ENCODE assay signal across 8 cellular contexts in genomic region chr11:119100960-119101349, GRCh38. TPM values are rescaled to one million over a fixed set of nuclear protein-coding genes. Genes with fewer than 3 reads are reported as not detected.
DNase-seq lines count a peak whose midpoint lies in the region; ATAC-seq, FAIRE-seq and TF ChIP-seq lines count a peak whose summit lies in the region.

No MANE protein-coding gene starts in this region.

- no peak for TF ChIP-seq CTCF in A549 (IDR thresholded peaks at IDR 0.05)
- no peak for TF ChIP-seq CTCF in HL-60 (IDR thresholded peaks at IDR 0.05; ENCODE audit: insufficient read depth, low read length)
- no peak for TF ChIP-seq CTCF in mammary epithelial cell (conservative IDR thresholded peaks at IDR 0.05 in 1 of 2, IDR thresholded peaks at IDR 0.05 in 1 of 2; ENCODE audit: extremely low read depth in 1 of 2, insufficient read depth in 1 of 2, low read depth in 1 of 2, low read length in 2 of 2)

- H3K27ac ChIP-seq in A549: peak overlapping the region; percentile 90 to 98
- H3K27ac ChIP-seq in HL-60 (replicated peaks): peak overlapping the region; percentile 96
- H3K27ac ChIP-seq in mammary epithelial cell (ENCODE audit: insufficient read depth, low read depth, low read length): peak overlapping the region; percentile 91
- H3K27ac ChIP-seq in mucosa of rectum (ENCODE audit: low read depth in 2 of 2, low read length in 2 of 2): peak overlapping the region in 1 of 2 donors; percentile 98

- DNase-seq in A549 (ENCODE audit: low read depth in 1 of 2, low spot score in 1 of 2): no peak
- DNase-seq in HL-60 (ENCODE audit: low read depth in 1 of 2, low spot score in 1 of 2): no peak
- DNase-seq in mammary epithelial cell: no peak
- no peak for DNase-seq in HCEC 1CT
- no peak for DNase-seq in NCI-H2107 (lab: John Stamatoyannopoulos, UW)
- no peak for DNase-seq in dedifferentiated amniotic fluid mesenchymal stem cell (ENCODE audit: extremely low spot score)
- no peak for DNase-seq in ecto neural progenitor cell (ENCODE audit: low spot score)

- no peak for TF ChIP-seq POLR2A in A549 (IDR thresholded peaks at IDR 0.05; ENCODE audit: low read length)

- H3K9me3 ChIP-seq in A549: no peaks in the 10 kb centered on the region
- H3K9me3 ChIP-seq in mammary epithelial cell (replicated peaks; ENCODE audit: insufficient read depth, low read length): no peaks in the 10 kb centered on the region
- no peaks in the 10 kb centered on the region for H3K9me3 ChIP-seq in mucosa of rectum (ENCODE audit: control insufficient read depth in 2 of 2, low read length in 2 of 2)

- peak overlapping the region; percentile 78 for H3K4me3 ChIP-seq in A549
- H3K4me3 ChIP-seq in HL-60 (replicated peaks; ENCODE audit: insufficient read depth, low read length): peak overlapping the region; percentile 93
- peak overlapping the region; percentile 80 to 81 (median 81) for H3K4me3 ChIP-seq in mammary epithelial cell (replicated peaks in 1 of 3; ENCODE audit: insufficient read depth in 1 of 3, low read depth in 2 of 3, low read length in 3 of 3)
- peak overlapping the region; percentile 93 to 94 for H3K4me3 ChIP-seq in mucosa of rectum (ENCODE audit: low read length in 2 of 2)

- H3K4me1 ChIP-seq in A549: peaks cover 23% of the 10 kb centered on the region
- peaks cover 14% of the 10 kb centered on the region for H3K4me1 ChIP-seq in mammary epithelial cell (ENCODE audit: insufficient read depth, low read length)
- H3K4me1 ChIP-seq in mucosa of rectum (ENCODE audit: control insufficient read depth in 2 of 2, insufficient read depth in 2 of 2, low read length in 2 of 2): peaks cover 20 to 27% of the 10 kb centered on the region in 2 donors

- BruUV-seq in mammary epithelial cell (replicated peaks; lab: Mats Ljungman, UMichigan): no TSS peak

- H3K4me2 ChIP-seq in A549 (peak overlapping the region; percentile 99), mammary epithelial cell (ENCODE audit: insufficient read depth, low read depth, low read length) (peak overlapping the region; percentile 84)

- in situ Hi-C loops in mammary epithelial cell (cut with MboI; ENCODE audit: low sequenced_read_pairs in 2 of 2): loop anchor here in 1 of 2 donors (5.0 kb wide), 1 partner anchor 96 kb away; no protein-coding TSS in a partner anchor

- peak overlapping the region; percentile 95 for H3K9ac ChIP-seq in mammary epithelial cell (ENCODE audit: insufficient read depth, low read length)
- peak overlapping the region; percentile 83 to 91 for H3K9ac ChIP-seq in mucosa of rectum (ENCODE audit: low read depth in 1 of 2, low read length in 2 of 2)

- intact Hi-C loops in mammary epithelial cell (cut with micrococcal nuclease): loop anchor here (1.0 to 10.0 kb wide), 5 partner anchors 36 to 594 kb away; partner anchors contain the start of gene BCL9L

- under 1% methylated on average over 7 of the region's 7 CpGs for whole genome bisulfite sequencing in A549 (ENCODE audit: missing lambda C conversion rate)
- WGBS in mammary epithelial cell (ENCODE audit: low coverage, missing lambda C conversion rate): 4% methylated on average over 4 of the region's 7 CpGs

- H3K79me2 ChIP-seq in mammary epithelial cell (ENCODE audit: insufficient read depth, low read length): peaks cover 29% of the 10 kb centered on the region

- CTCF ChIA-PET in A549 (lab: Yijun Ruan, JAX) (interaction anchor here (1.4 kb wide), 1 partner anchor 96 kb away, joined by 3 read pairs; no protein-coding TSS in a partner anchor), mammary epithelial cell (lab: Charles Lee; ENCODE audit: low non-redundant PET) (interaction anchor here (0.6 kb wide), 1 partner anchor 96 kb away, joined by 5 read pairs; no protein-coding TSS in a partner anchor)

- no peak for TF ChIP-seq RAD21 in A549 (conservative IDR thresholded peaks at IDR 0.05 in 1 of 2, IDR thresholded peaks at IDR 0.05 in 1 of 2)

- H3K36me3 ChIP-seq in mammary epithelial cell (ENCODE audit: insufficient read depth, low read length) (peaks cover 21% of the 10 kb centered on the region), mucosa of rectum (ENCODE audit: control insufficient read depth in 2 of 2, insufficient read depth in 2 of 2, low read length in 2 of 2) (peaks cover 11 to 22% of the 10 kb centered on the region in 2 donors)

- no peaks in the 10 kb centered on the region for H4K20me1 ChIP-seq in mammary epithelial cell (ENCODE audit: insufficient read depth, low read length)

- no peak for FAIRE-seq in A549 (lab: Jason Lieb, UNC)

- no peak for ATAC-seq in A549

- H3K27me3 ChIP-seq in HL-60 (ENCODE audit: insufficient read depth, poor library complexity, severe bottlenecking) (no peaks in the 10 kb centered on the region), mammary epithelial cell (ENCODE audit: insufficient read depth, low read length) (no peaks in the 10 kb centered on the region), mucosa of rectum (ENCODE audit: control insufficient read depth in 2 of 2, insufficient read depth in 2 of 2, low read length in 2 of 2) (no peaks in the 10 kb centered on the region)

- POLR2A ChIA-PET in A549 (lab: Yijun Ruan, JAX): no interaction called here

- dilution Hi-C loops in mammary epithelial cell (cut with HindIII; ENCODE audit: low sequenced_read_pairs): loop anchor here (5.0 to 25.0 kb wide), 2 partner anchors 84 to 611 kb away; partner anchors contain the start of genes RPS25 and TRAPPC4

- H2AFZ ChIP-seq in mammary epithelial cell (ENCODE audit: low read depth, low read length): peak overlapping the region; percentile 92

- no peak for TF ChIP-seq EP300 in A549 (IDR thresholded peaks at IDR 0.05)

TF ChIP-seq in A549, 52 proteins besides CTCF, POLR2A, EP300 and RAD21 (continues in another document):
- TF ChIP-seq CHD4 (IDR thresholded peaks at IDR 0.05; ENCODE audit: borderline replicate concordance): no peak
- TF ChIP-seq ELK1 (IDR thresholded peaks at IDR 0.05; ENCODE audit: low read depth, low read length): no peak
- no peak for TF ChIP-seq HES2 (IDR thresholded peaks at IDR 0.05)

RNA-seq across cellular contexts. Expression of gene DPAGT1, which starts 0.7 kb away (rescaled TPM):
- polyA plus RNA-seq in A549 (2011; rRNA removed) (81.4 and 86.9 TPM in 2 replicates), A549 (2017; fragmentation: RNase III; extraction: RNeasy Plus Mini Kit Qiagen cat#74134 plus additional on column Dnase treatment) (42.1 to 47.6 TPM (median 43.7 TPM) in 3 replicates), mammary epithelial cell (66.1 TPM)
- 47.6 and 51.1 TPM in 2 replicates for polyA plus RNA-seq in A549 (2012; cell fraction: cytosol; rRNA removed)
- polyA plus RNA-seq in A549 (2012; cell fraction: nucleus; rRNA removed): 128 and 131 TPM in 2 replicates
- 102 and 104 TPM in 2 replicates for polyA minus RNA-seq in A549 (2011; rRNA and poly(A)+ RNA removed)
- total RNA-seq in mammary epithelial cell: 10 to 100 TPM; 22.2 to 49.3 TPM
- polyA minus RNA-seq in mammary epithelial cell: 97.3 TPM

RNA-seq across cellular contexts. Expression of gene C2CD2L, which starts 6.2 kb away (rescaled TPM):
- polyA plus RNA-seq in A549 (2011; rRNA removed) (2.4 and 3.5 TPM in 2 replicates), A549 (2017; fragmentation: RNase III; extraction: RNeasy Plus Mini Kit Qiagen cat#74134 plus additional on column Dnase treatment) (4.1 to 4.8 TPM (median 4.2 TPM) in 3 replicates), mammary epithelial cell (4.9 TPM)
- polyA plus RNA-seq in A549 (2012; cell fraction: cytosol; rRNA removed): 4.0 and 5.3 TPM in 2 replicates
- 13.3 and 14.2 TPM in 2 replicates for polyA plus RNA-seq in A549 (2012; cell fraction: nucleus; rRNA removed)
- 10.6 and 11.8 TPM in 2 replicates for polyA minus RNA-seq in A549 (2011; rRNA and poly(A)+ RNA removed)
- total RNA-seq in mammary epithelial cell: 1 to 10 TPM; 3.2 to 7.2 TPM
- 17.8 TPM for polyA minus RNA-seq in mammary epithelial cell

RNA-seq across cellular contexts. Expression of gene HMBS, which starts 16.3 kb away (rescaled TPM):
- 62.2 and 77.6 TPM in 2 replicates for polyA plus RNA-seq in A549 (2011; rRNA removed)
- polyA plus RNA-seq in A549 (2012; cell fraction: cytosol; rRNA removed): 71.6 and 74.7 TPM in 2 replicates
- polyA plus RNA-seq in A549 (2012; cell fraction: nucleus; rRNA removed): 83.1 and 86.5 TPM in 2 replicates
- polyA plus RNA-seq in A549 (2017; fragmentation: RNase III; extraction: RNeasy Plus Mini Kit Qiagen cat#74134 plus additional on column Dnase treatment): 48.8 to 51.7 TPM (median 49.1 TPM) in 3 replicates
- polyA minus RNA-seq in A549 (2011; rRNA and poly(A)+ RNA removed): 56.8 and 74.4 TPM in 2 replicates
- total RNA-seq in mammary epithelial cell: 10 to 100 TPM in 1 of 2 donors, 1 to 10 TPM in 1; 8.2 to 40.6 TPM
- polyA plus RNA-seq in mammary epithelial cell: 61.3 TPM
- 69.8 TPM for polyA minus RNA-seq in mammary epithelial cell

RNA-seq across cellular contexts. Expression of gene HINFP, which starts 20.4 kb away (rescaled TPM):
- polyA plus RNA-seq in A549 (2011; rRNA removed) (13.0 and 16.3 TPM in 2 replicates), A549 (2017; fragmentation: RNase III; extraction: RNeasy Plus Mini Kit Qiagen cat#74134 plus additional on column Dnase treatment) (10.0 to 11.7 TPM (median 10.3 TPM) in 3 replicates), mammary epithelial cell (16.1 TPM)
- 11.6 and 14.6 TPM in 2 replicates for polyA plus RNA-seq in A549 (2012; cell fraction: cytosol; rRNA removed)
- 30.1 and 38.3 TPM in 2 replicates for polyA plus RNA-seq in A549 (2012; cell fraction: nucleus; rRNA removed)
- polyA minus RNA-seq in A549 (2011; rRNA and poly(A)+ RNA removed): 19.5 and 31.3 TPM in 2 replicates
- total RNA-seq in mammary epithelial cell: 10 to 100 TPM; 23.7 to 26.8 TPM
- polyA minus RNA-seq in mammary epithelial cell: 21.8 TPM

RNA-seq across cellular contexts. Expression of gene VPS11, which starts 33.3 kb away (rescaled TPM):
- polyA plus RNA-seq in A549 (2011; rRNA removed): 4.6 and 11.3 TPM in 2 replicates
- polyA plus RNA-seq in A549 (2012; cell fraction: cytosol; rRNA removed): 7.0 and 7.1 TPM in 2 replicates
- polyA plus RNA-seq in A549 (2012; cell fraction: nucleus; rRNA removed): 19.4 and 21.8 TPM in 2 replicates
- 10.8 to 12.1 TPM (median 12.0 TPM) in 3 replicates for polyA plus RNA-seq in A549 (2017; fragmentation: RNase III; extraction: RNeasy Plus Mini Kit Qiagen cat#74134 plus additional on column Dnase treatment)
- polyA minus RNA-seq in A549 (2011; rRNA and poly(A)+ RNA removed): 11.6 and 15.0 TPM in 2 replicates
- total RNA-seq in mammary epithelial cell: 10 to 100 TPM; 17.6 to 24.3 TPM
- 9.0 TPM for polyA plus RNA-seq in mammary epithelial cell
- 41.6 TPM for polyA minus RNA-seq in mammary epithelial cell
